ENCODE assay signal across 14 cellular contexts in the genomic region with DNA sequence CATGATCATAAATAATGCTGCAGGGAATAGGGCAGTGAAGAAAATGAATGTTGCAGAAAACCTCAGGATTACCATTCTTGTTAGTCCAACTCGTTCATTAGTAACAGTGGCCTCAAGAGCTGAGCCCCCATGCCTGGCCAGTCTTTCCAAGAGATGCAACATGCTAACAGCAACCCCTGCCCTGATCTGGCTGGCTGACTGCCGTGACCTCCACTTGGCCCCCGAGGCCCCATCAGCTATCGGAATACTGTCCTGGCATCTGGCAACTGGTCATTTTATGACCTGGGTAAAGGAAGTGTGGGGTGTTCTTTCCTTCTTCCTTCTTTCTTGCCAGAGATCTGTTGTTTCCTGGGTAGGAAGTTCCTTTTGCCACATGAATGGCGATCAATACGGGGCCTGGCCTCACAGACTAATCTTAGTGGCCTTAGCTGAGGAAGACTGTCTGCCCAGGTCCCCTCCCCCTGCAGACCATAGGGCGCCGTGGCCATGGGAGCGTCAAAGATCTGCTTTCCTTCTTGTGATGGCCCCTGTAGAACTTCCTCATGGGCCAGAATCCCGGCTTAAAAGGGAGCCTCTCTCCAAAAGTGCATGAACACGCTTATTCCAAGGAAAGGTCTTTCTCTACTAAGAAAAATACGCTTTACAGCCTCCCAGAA.
"Had no signal": no experiment of that assay in that cellular context is flagged by ENCODE, and none has a peak within 500 bp of the region (broad histone marks: within the 10 kb centered on the region; RNA-seq: fewer than 3 reads in every experiment).

No MANE protein-coding gene starts in this region.

- H3K9me3 Mint-ChIP-seq: nephron; stimulated activated naive CD8-positive, alpha-beta T cell treated with anti-CD3 and anti-CD28 coated beads, Interleukin-15, Interleukin-2, amounts not matched to agents 100 ng/mL and 50 ng/mL, for 24 hours had no signal

- H3K27me3 ChIP-seq: adrenal gland, left lung, ovary, upper lobe of right lung had no signal

- DNase-seq: activated CD4-positive, alpha-beta T cell treated with anti-CD3 and anti-CD28 coated beads, Interleukin-2, amount 50 U/mL, for 48 hours; activated effector memory CD4-positive, alpha-beta T cell treated with anti-CD3 and anti-CD28 coated beads, Interleukin-2, amount 50 U/mL, for 16 hours; caudate nucleus; effector CD8-positive, alpha-beta T cell; left lung; stimulated activated CD4-positive, alpha-beta T cell treated with anti-CD3 and anti-CD28 coated beads, Interleukin-4, amount 100 ng/mL, for 24 hours; T-helper 17 cell; upper lobe of right lung had no signal

- H3K27ac ChIP-seq: adrenal gland, coronary artery, left lung, ovary, upper lobe of right lung had no signal

- H3K4me3 ChIP-seq: adrenal gland, coronary artery, left lung, ovary, upper lobe of right lung had no signal

- ATAC-seq: activated CD4-positive, CD25-positive, alpha-beta regulatory T cell treated with anti-CD3 and anti-CD28 coated beads, Interleukin-2, amount 50 U/mL, for 24 hours; left lung; T-helper 17 cell; upper lobe of right lung had no signal

- H3K27ac Mint-ChIP-seq: nephron; stimulated activated naive CD8-positive, alpha-beta T cell treated with anti-CD3 and anti-CD28 coated beads, Interleukin-15, Interleukin-2, amounts not matched to agents 100 ng/mL and 50 ng/mL, for 24 hours; T-helper 17 cell had no signal

- H3K36me3 ChIP-seq: adrenal gland, left lung, ovary, upper lobe of right lung had no signal

- H3K27me3 Mint-ChIP-seq: stimulated activated naive CD8-positive, alpha-beta T cell treated with anti-CD3 and anti-CD28 coated beads, Interleukin-15, Interleukin-2, amounts not matched to agents 100 ng/mL and 50 ng/mL, for 24 hours; T-helper 17 cell had no signal

- H3K9me3 ChIP-seq: adrenal gland, left lung, ovary, upper lobe of right lung had no signal

- H3K4me3 Mint-ChIP-seq: nephron; stimulated activated naive CD8-positive, alpha-beta T cell treated with anti-CD3 and anti-CD28 coated beads, Interleukin-15, Interleukin-2, amounts not matched to agents 100 ng/mL and 50 ng/mL, for 24 hours; T-helper 17 cell had no signal
